17 cellular contexts compared by ENCODE assay signal in genomic region chr14:21852775-21853174, GRCh38.
A peak's percentile ranks its signal among the peaks of the same experiment; 100 is the strongest.
DNase-seq lines count a peak whose midpoint lies in the region; ATAC-seq and TF ChIP-seq lines count a peak whose summit lies in the region.
"Had no signal": no experiment of that assay in that cellular context is flagged by ENCODE, and none has a peak within 500 bp of the region (broad histone marks: within the 10 kb centered on the region; RNA-seq: fewer than 3 reads in every experiment).

No MANE protein-coding gene starts in this region.

- H3K4me3 Mint-ChIP-seq in activated T-cell treated with anti-CD3 and anti-CD28 coated beads, Interleukin-2, amount 50 U/mL, for 72 hours, result peak overlapping the region; percentile 36 to 78
- H3K4me3 Mint-ChIP-seq in stimulated activated effector memory CD8-positive, alpha-beta T cell treated with anti-CD3 and anti-CD28 coated beads, Interleukin-12 subunit alpha, Interleukin-12 subunit beta, amount 100 ng/mL, for 72 hours, result peak overlapping the region; percentile 54
- H3K4me3 Mint-ChIP-seq: memory B cell, WTC11 had no signal

- H3K27ac Mint-ChIP-seq in activated T-cell treated with anti-CD3 and anti-CD28 coated beads, Interleukin-2, amount 50 U/mL, for 72 hours, result peak overlapping the region; percentile 64
- peak overlapping the region in 1 of 2 donors; percentile 78 for H3K27ac Mint-ChIP-seq in activated naive CD4-positive, alpha-beta T cell treated with anti-CD3 and anti-CD28 coated beads, Interleukin-2, amount 50 U/mL, for 72 hours
- no peak overlapping the region for H3K27ac Mint-ChIP-seq in stimulated activated effector memory CD8-positive, alpha-beta T cell treated with anti-CD3 and anti-CD28 coated beads, Interleukin-12 subunit alpha, Interleukin-12 subunit beta, amount 100 ng/mL, for 72 hours
- H3K27ac Mint-ChIP-seq: dendritic cell treated with granulocyte-macrophage colony-stimulating factor and Interleukin-4, amounts not matched to agents 40 ng/mL and 50 ng/mL, for 4 days; immature natural killer cell; memory B cell; WTC11 had no signal

- H3K9me3 Mint-ChIP-seq in activated T-cell treated with anti-CD3 and anti-CD28 coated beads, Interleukin-2, amount 50 U/mL, for 72 hours, result no peaks in the 10 kb centered on the region
- no peaks in the 10 kb centered on the region for H3K9me3 Mint-ChIP-seq in activated naive CD4-positive, alpha-beta T cell treated with anti-CD3 and anti-CD28 coated beads, Interleukin-2, amount 50 U/mL, for 72 hours
- H3K9me3 Mint-ChIP-seq in stimulated activated effector memory CD8-positive, alpha-beta T cell treated with anti-CD3 and anti-CD28 coated beads, Interleukin-12 subunit alpha, Interleukin-12 subunit beta, amount 100 ng/mL, for 72 hours, result no peaks in the 10 kb centered on the region
- H3K9me3 Mint-ChIP-seq: dendritic cell treated with granulocyte-macrophage colony-stimulating factor and Interleukin-4, amounts not matched to agents 40 ng/mL and 50 ng/mL, for 4 days; immature natural killer cell; memory B cell; WTC11 had no signal

- peaks cover 3% of the 10 kb centered on the region; the same call in 1 of the 2 replicates for H3K4me1 ChIP-seq in OCI-LY3 (ENCODE audit: low read length)
- no peaks in the 10 kb centered on the region for H3K4me1 ChIP-seq in uterus
- H3K4me1 ChIP-seq: gastrocnemius medialis, psoas muscle, SJCRH30 had no signal

- H2AFZ ChIP-seq in OCI-LY3 (ENCODE audit: low read depth, low read length), result peak overlapping the region; percentile 82; the same call in 1 of the 2 replicates

- H3K4me3 ChIP-seq in OCI-LY3 (ENCODE audit: low read length) (no peak overlapping the region), uterus (no peak overlapping the region)
- H3K4me3 ChIP-seq: gastrocnemius medialis, psoas muscle, SJCRH30 had no signal

- no peaks in the 10 kb centered on the region for H4K20me1 ChIP-seq in OCI-LY3 (ENCODE audit: insufficient read depth, low read length)

- no peaks in the 10 kb centered on the region for H3K79me2 ChIP-seq in OCI-LY3 (ENCODE audit: low read length)

- TF ChIP-seq CTCF in OCI-LY3 (IDR thresholded peaks at IDR 0.05; ENCODE audit: low read depth, low read length) (no peak), uterus (IDR thresholded peaks at IDR 0.05) (no peak)

- no peak for DNase-seq in activated T-cell treated with anti-CD3 and anti-CD28 coated beads, Interleukin-2, amount 50 U/mL, for 72 hours
- DNase-seq in activated T-cell treated with anti-CD3 and anti-CD28 coated beads for 4 hours (no peak), uterus (no peak)
- DNase-seq in activated naive CD4-positive, alpha-beta T cell treated with anti-CD3 and anti-CD28 coated beads, Interleukin-2, amount 50 U/mL, for 72 hours (ENCODE audit: low spot score in 2 of 2), result no peak
- no peak for DNase-seq in stimulated activated effector memory CD8-positive, alpha-beta T cell treated with anti-CD3 and anti-CD28 coated beads, Interleukin-12 subunit alpha, Interleukin-12 subunit beta, amount 100 ng/mL, for 72 hours (ENCODE audit: low spot score in 2 of 2)
- DNase-seq: aorta, gastrocnemius medialis, NCI-H1092, NCI-H526 treated with DMSO at 0.1 percent for 48 hours had no signal

- H3K4me1 Mint-ChIP-seq in activated T-cell treated with anti-CD3 and anti-CD28 coated beads, Interleukin-2, amount 50 U/mL, for 72 hours (ENCODE audit: low read depth), result peaks cover 11% of the 10 kb centered on the region
- no peaks in the 10 kb centered on the region for H3K4me1 Mint-ChIP-seq in stimulated activated effector memory CD8-positive, alpha-beta T cell treated with anti-CD3 and anti-CD28 coated beads, Interleukin-12 subunit alpha, Interleukin-12 subunit beta, amount 100 ng/mL, for 72 hours
- H3K4me1 Mint-ChIP-seq: WTC11 had no signal

- H3K4me2 ChIP-seq in OCI-LY3 (ENCODE audit: low read length), result no peak overlapping the region; the same call in 1 of the 2 replicates

- no peak for TF ChIP-seq POLR2A in uterus (IDR thresholded peaks at IDR 0.05)

- H3K36me3 ChIP-seq in OCI-LY3 (replicated peaks; ENCODE audit: low read depth, low read length), result no peaks in the 10 kb centered on the region
- no peaks in the 10 kb centered on the region for H3K36me3 ChIP-seq in uterus
- H3K36me3 ChIP-seq: gastrocnemius medialis, SJCRH30 had no signal

- no peak overlapping the region for H3K27ac ChIP-seq in OCI-LY3 (ENCODE audit: low read length)
- H3K27ac ChIP-seq in uterus, result no peak overlapping the region
- H3K27ac ChIP-seq: gastrocnemius medialis, psoas muscle, SJCRH30 had no signal

- ATAC-seq in activated T-cell treated with anti-CD3 and anti-CD28 coated beads, Interleukin-2, amount 50 U/mL, for 72 hours (replicated peaks in 1 of 2), result peak; percentile 50 to 52
- peak; percentile 26 to 41 for ATAC-seq in activated naive CD4-positive, alpha-beta T cell treated with anti-CD3 and anti-CD28 coated beads, Interleukin-2, amount 50 U/mL, for 72 hours
- ATAC-seq in stimulated activated effector memory CD8-positive, alpha-beta T cell treated with anti-CD3 and anti-CD28 coated beads, Interleukin-12 subunit alpha, Interleukin-12 subunit beta, amount 100 ng/mL, for 72 hours, result no peak
- no peak for ATAC-seq in HG03442 (IDR thresholded peaks at IDR 0.05; ENCODE audit: unreplicated experiment)
- ATAC-seq: gastrocnemius medialis, psoas muscle had no signal

- peaks cover 8% of the 10 kb centered on the region for H3K27me3 Mint-ChIP-seq in activated T-cell treated with anti-CD3 and anti-CD28 coated beads, Interleukin-2, amount 50 U/mL, for 72 hours (ENCODE audit: low read depth)

- intact Hi-C loops in uterus (cut with DNase I; ENCODE audit: low total_unique reads), result no loop called here

- no peaks in the 10 kb centered on the region for H3K36me3 Mint-ChIP-seq in activated T-cell treated with anti-CD3 and anti-CD28 coated beads, Interleukin-2, amount 50 U/mL, for 72 hours (ENCODE audit: insufficient read depth in 2 of 2)
- peaks cover 7 to 17% of the 10 kb centered on the region in 2 donors for H3K36me3 Mint-ChIP-seq in activated naive CD4-positive, alpha-beta T cell treated with anti-CD3 and anti-CD28 coated beads, Interleukin-2, amount 50 U/mL, for 72 hours
- peaks cover 22% of the 10 kb centered on the region for H3K36me3 Mint-ChIP-seq in stimulated activated effector memory CD8-positive, alpha-beta T cell treated with anti-CD3 and anti-CD28 coated beads, Interleukin-12 subunit alpha, Interleukin-12 subunit beta, amount 100 ng/mL, for 72 hours
- H3K36me3 Mint-ChIP-seq: immature natural killer cell, memory B cell, WTC11 had no signal

- H3K9me3 ChIP-seq in OCI-LY3 (ENCODE audit: insufficient read depth, low read length) (no peaks in the 10 kb centered on the region), uterus (no peaks in the 10 kb centered on the region)
- H3K9me3 ChIP-seq: gastrocnemius medialis, psoas muscle, SJCRH30 had no signal

- no peak overlapping the region for H3K9ac ChIP-seq in OCI-LY3 (ENCODE audit: low read length)

- H3K27me3 ChIP-seq in OCI-LY3 (ENCODE audit: low read depth, low read length), result peaks cover 46% of the 10 kb centered on the region
- no peaks in the 10 kb centered on the region for H3K27me3 ChIP-seq in uterus
- H3K27me3 ChIP-seq: gastrocnemius medialis had no signal

Comparison
In these comparisons a context has a peak if more than half of its experiments do, and no peak if none do; other contexts are left out.
1. ATAC-seq: peak in activated T-cell treated with anti-CD3 and anti-CD28 coated beads, Interleukin-2, amount 50 U/mL, for 72 hours (2 of 2) and activated naive CD4-positive, alpha-beta T cell treated with anti-CD3 and anti-CD28 coated beads, Interleukin-2, amount 50 U/mL, for 72 hours (2 of 2); none in stimulated activated effector memory CD8-positive, alpha-beta T cell treated with anti-CD3 and anti-CD28 coated beads, Interleukin-12 subunit alpha, Interleukin-12 subunit beta, amount 100 ng/mL, for 72 hours (single experiment) and HG03442 (single experiment).